Comparison of ENCODE assay signal across 28 cellular contexts in genomic region chr7:20185988-20186387, GRCh38. TPM values are rescaled to one million over a fixed set of nuclear protein-coding genes. Genes with fewer than 3 reads are reported as not detected.
DNase-seq lines count a peak whose midpoint lies in the region; ATAC-seq, FAIRE-seq and TF ChIP-seq lines count a peak whose summit lies in the region.
"Had no signal": no experiment of that assay in that cellular context is flagged by ENCODE, and none has a peak within 500 bp of the region (broad histone marks: within the 10 kb centered on the region; RNA-seq: fewer than 3 reads in every experiment).

No MANE protein-coding gene starts in this region.

- ATAC-seq in PC-3 = no peak
- no peak for ATAC-seq in GM18870 (IDR thresholded peaks at IDR 0.05; ENCODE audit: unreplicated experiment)
- ATAC-seq: GM12878 had no signal

- H4K20me1 ChIP-seq in PC-3 (ENCODE audit: low read length) (no peaks in the 10 kb centered on the region), keratinocyte (ENCODE audit: control insufficient read depth, extremely low read depth, insufficient read depth, low read length) (no peaks in the 10 kb centered on the region)
- H4K20me1 ChIP-seq: BLaER1 had no signal

- H3K36me3 ChIP-seq in PC-3 (ENCODE audit: low read depth, low read length) (peaks cover 11% of the 10 kb centered on the region; the same call in 1 of the 2 replicates), keratinocyte (ENCODE audit: control insufficient read depth in 2 of 2, extremely low read depth in 1 of 2, insufficient read depth in 2 of 2, low read length in 2 of 2) (peaks cover under 1 to 7% of the 10 kb centered on the region in 2 experiments)
- H3K36me3 ChIP-seq: BE2C, BLaER1 had no signal

- intact Hi-C loops in PC-3 (cut with micrococcal nuclease) = no loop called here

- H3K27ac ChIP-seq in PC-3 (ENCODE audit: low read length) (no peak overlapping the region), keratinocyte (ENCODE audit: control insufficient read depth, insufficient read depth, low read length) (no peak overlapping the region)
- H3K27ac ChIP-seq: BLaER1 had no signal

- H3F3A ChIP-seq in PC-3 (ENCODE audit: low read length, unreplicated experiment) = no peaks in the 10 kb centered on the region

- no peaks in the 10 kb centered on the region for H3K9me1 ChIP-seq in keratinocyte (ENCODE audit: control insufficient read depth, extremely low read depth, insufficient read depth, low read length)

- CTCF ChIA-PET in PC-3 (lab: Charles Lee) = no interaction called here

- no peak overlapping the region for H3K4me3 ChIP-seq in PC-3 (ENCODE audit: low read length)
- H3K4me3 ChIP-seq in keratinocyte (ENCODE audit: control insufficient read depth in 2 of 3, extremely low read depth in 1 of 3, insufficient read depth in 2 of 3, low read depth in 1 of 3, low read length in 3 of 3) = no peak overlapping the region
- H3K4me3 ChIP-seq in foreskin fibroblast (ENCODE audit: low read depth in 1 of 2, low read length in 2 of 2) = no peak overlapping the region
- H3K4me3 ChIP-seq: BLaER1, GM12878 had no signal

- H3K79me2 ChIP-seq in PC-3 (ENCODE audit: low read length) = peaks cover 8% of the 10 kb centered on the region
- peaks cover 41% of the 10 kb centered on the region for H3K79me2 ChIP-seq in keratinocyte (ENCODE audit: control insufficient read depth, insufficient read depth, low read length)

- dilution Hi-C loops in keratinocyte (cut with MboI; ENCODE audit: extremely low pct_ligation_motif_present, low sequenced_read_pairs) = no loop called here

- TF ChIP-seq CTCF in PC-3 (conservative IDR thresholded peaks at IDR 0.05; ENCODE audit: low read depth, low read length) = no peak
- no peak for TF ChIP-seq CTCF in keratinocyte (optimal IDR thresholded peaks at IDR 0.05 in 1 of 3, IDR thresholded peaks at IDR 0.05 in 1 of 3, conservative IDR thresholded peaks at IDR 0.05 in 1 of 3; ENCODE audit: extremely low read depth in 1 of 3, insufficient read depth in 2 of 3, low read length in 3 of 3)
- no peak for TF ChIP-seq CTCF in foreskin fibroblast (IDR thresholded peaks at IDR 0.05; ENCODE audit: low read depth, low read length)

- H3K9me2 ChIP-seq in PC-3 (replicated peaks; ENCODE audit: low read length) = no peaks in the 10 kb centered on the region

- H3K9me3 ChIP-seq in PC-3 (ENCODE audit: low read length) (no peaks in the 10 kb centered on the region), keratinocyte (ENCODE audit: control insufficient read depth, low read depth, low read length) (peaks cover 7% of the 10 kb centered on the region)
- H3K9me3 ChIP-seq: BE2C, BLaER1 had no signal

- H3K4me2 ChIP-seq in PC-3 (ENCODE audit: low read length) (no peak overlapping the region), keratinocyte (ENCODE audit: control insufficient read depth, extremely low read depth, insufficient read depth, low read depth, low read length) (no peak overlapping the region)
- H3K4me2 ChIP-seq: BLaER1 had no signal

- POLR2A ChIA-PET in PC-3 (lab: Charles Lee; ENCODE audit: unreplicated experiment) = no interaction called here

- DNase-seq in HT-29 (ENCODE audit: low spot score) (peak; percentile 49), PC-3 (peak; percentile 16), keratinocyte (ENCODE audit: low read depth, low spot score) (no peak), foreskin fibroblast (no peak), NCI-H82 (lab: John Stamatoyannopoulos, UW) (no peak)
- DNase-seq: 8988T; ACHN; BE2C; C1 segment of cervical spinal cord; CD4-positive, alpha-beta memory T cell; CD4-positive, CD25-positive, alpha-beta regulatory T cell; CD8-positive, alpha-beta memory T cell; COR-L47; DMS 273 treated with DMSO at 0.1 percent for 48 hours; DMS153; DMS53; DMS79; DND-41; EL; GDM1 had no signal

- H3K4me1 ChIP-seq in PC-3 (ENCODE audit: insufficient read depth, low read length) (no peaks in the 10 kb centered on the region), keratinocyte (ENCODE audit: control insufficient read depth, extremely low read depth, insufficient read depth, low read length) (no peaks in the 10 kb centered on the region)
- H3K4me1 ChIP-seq: BE2C had no signal

- FAIRE-seq in keratinocyte (lab: Jason Lieb, UNC) = peak; percentile 63
- FAIRE-seq: GM12878, GM12892, GM19239 had no signal

- no TSS peak for BruUV-seq in PC-3 (replicated peaks; lab: Mats Ljungman, UMichigan)

- H2AFZ ChIP-seq in PC-3 (ENCODE audit: low read length) (no peak overlapping the region), keratinocyte (ENCODE audit: control insufficient read depth, low read length) (no peak overlapping the region)

- no peak overlapping the region for H3K9ac ChIP-seq in PC-3 (ENCODE audit: low read length)
- no peak overlapping the region for H3K9ac ChIP-seq in keratinocyte (ENCODE audit: control insufficient read depth, extremely low read depth, insufficient read depth, low read length)
- H3K9ac ChIP-seq: BLaER1 had no signal

- H3K27me3 ChIP-seq in PC-3 (ENCODE audit: low read length) (no peaks in the 10 kb centered on the region), keratinocyte (ENCODE audit: control insufficient read depth, extremely low read depth, insufficient read depth, low read length) (no peaks in the 10 kb centered on the region)
- H3K27me3 ChIP-seq: BE2C, BLaER1 had no signal

RNA-seq across cellular contexts. Expression of gene MACC1, which starts 31.2 kb away (rescaled TPM):
- total RNA-seq in HT-29 (2014; rRNA removed; shearing (Covaris generic)) = 9.9 and 12.5 TPM in 2 replicates
- total RNA-seq in PC-3 (2014; rRNA removed) = 7.9 and 12.0 TPM in 2 replicates
- polyA plus RNA-seq in keratinocyte = 9.6 to 16.4 TPM (median 11.3 TPM) in 3 replicates
- 11.0 TPM for polyA plus RNA-seq in keratinocyte (2011; ENCODE audit: low read depth)
- 5.1 and 12.4 TPM in 2 replicates for polyA plus RNA-seq in keratinocyte (2011; cell fraction: cytosol; rRNA removed)
- polyA plus RNA-seq in keratinocyte (2011; cell fraction: nucleus; rRNA removed) = 13.1 and 17.2 TPM in 2 replicates
- 11.0 and 14.0 TPM in 2 replicates for polyA plus RNA-seq in keratinocyte (2012; ENCODE audit: low replicate concordance)
- 11.1 to 54.0 TPM (median 28.9 TPM) in 3 replicates for polyA minus RNA-seq in keratinocyte
- 20.0 TPM for polyA minus RNA-seq in keratinocyte (2011; cell fraction: cytosol; rRNA and poly(A)+ RNA removed)
- polyA minus RNA-seq in keratinocyte (2011; cell fraction: nucleus; rRNA and poly(A)+ RNA removed) = 40.9 and 87.0 TPM in 2 replicates
- total RNA-seq: A673, G401 had no signal
- polyA plus RNA-seq: CD14-positive monocyte had no signal

Comparison
In these comparisons a context has a peak if more than half of its experiments do, and no peak if none do; other contexts are left out.
1. DNase-seq: peak in HT-29 (single experiment) and PC-3 (single experiment); none in keratinocyte (single experiment), foreskin fibroblast (0 of 2) and NCI-H82 (single experiment).